ENCODE assay signal across 18 cellular contexts in genomic region chr2:128384446-128384845, GRCh38.
"Had no signal": no experiment of that assay in that cellular context is flagged by ENCODE, and none has a peak within 500 bp of the region (broad histone marks: within the 10 kb centered on the region; RNA-seq: fewer than 3 reads in every experiment).

No MANE protein-coding gene starts in this region.

- ATAC-seq: activated T-helper 17 cell treated with anti-CD3 and anti-CD28 coated beads, Interleukin-2, amount 50 U/mL, for 72 hours; effector memory CD8-positive, alpha-beta T cell; T-cell had no signal

- H3K36me3 ChIP-seq: esophagus muscularis mucosa, prostate gland, transverse colon, uterus had no signal

- H3K27me3 Mint-ChIP-seq: activated T-helper 17 cell treated with anti-CD3 and anti-CD28 coated beads, Interleukin-2, amount 50 U/mL, for 72 hours; naive B cell had no signal

- H3K27me3 ChIP-seq: transverse colon, uterus had no signal

- H3K27ac Mint-ChIP-seq: activated naive CD4-positive, alpha-beta T cell treated with anti-CD3 and anti-CD28 coated beads for 36 hours; activated T-helper 17 cell treated with anti-CD3 and anti-CD28 coated beads, Interleukin-2, amount 50 U/mL, for 72 hours; brain; effector memory CD8-positive, alpha-beta T cell; T-cell; T-helper 2 cell treated with Interferon-gamma antibody and Interleukin-4, amounts not matched to agents 5 μg/mL and 100 μg/mL, for 36 hours had no signal

- H3K9me3 ChIP-seq: esophagus muscularis mucosa, prostate gland, transverse colon, uterus had no signal

- H3K9me3 Mint-ChIP-seq: activated naive CD4-positive, alpha-beta T cell treated with anti-CD3 and anti-CD28 coated beads for 36 hours; activated T-helper 17 cell treated with anti-CD3 and anti-CD28 coated beads, Interleukin-2, amount 50 U/mL, for 72 hours; effector memory CD8-positive, alpha-beta T cell; T-cell; T-helper 2 cell treated with Interferon-gamma antibody and Interleukin-4, amounts not matched to agents 5 μg/mL and 100 μg/mL, for 36 hours had no signal

- DNase-seq: activated CD4-positive, alpha-beta T cell treated with anti-CD3 and anti-CD28 coated beads, Interleukin-2, amount 50 U/mL, for 1 hour; activated CD4-positive, CD25-positive, alpha-beta regulatory T cell treated with anti-CD3 and anti-CD28 coated beads, Interleukin-2, amount 50 U/mL, for 72 hours; activated naive CD4-positive, alpha-beta T cell treated with anti-CD3 and anti-CD28 coated beads for 36 hours; activated T-cell treated with anti-CD3 and anti-CD28 coated beads, Interleukin-2, amount 50 U/mL, for 1 hour; effector memory CD8-positive, alpha-beta T cell; hypothalamus; mesendoderm; naive B cell; stimulated activated CD4-positive, alpha-beta T cell treated with anti-CD3 and anti-CD28 coated beads, Interleukin-1b, Interleukin-23, amount 100 ng/mL, for 48 hours; T-cell; transverse colon had no signal

- H3K27ac ChIP-seq: esophagus muscularis mucosa, prostate gland, transverse colon, uterus, VCaP had no signal

- H3K4me3 Mint-ChIP-seq: activated naive CD4-positive, alpha-beta T cell treated with anti-CD3 and anti-CD28 coated beads for 36 hours; activated T-helper 17 cell treated with anti-CD3 and anti-CD28 coated beads, Interleukin-2, amount 50 U/mL, for 72 hours; brain; effector memory CD8-positive, alpha-beta T cell; naive B cell; T-cell; T-helper 2 cell treated with Interferon-gamma antibody and Interleukin-4, amounts not matched to agents 5 μg/mL and 100 μg/mL, for 36 hours had no signal

- H3K4me3 ChIP-seq: esophagus muscularis mucosa, prostate gland, transverse colon, uterus had no signal

- H3K36me3 Mint-ChIP-seq: brain, naive B cell, T-cell had no signal

- H3K4me1 Mint-ChIP-seq: activated T-helper 17 cell treated with anti-CD3 and anti-CD28 coated beads, Interleukin-2, amount 50 U/mL, for 72 hours; naive B cell had no signal
